Comparison of ENCODE assay signal across 27 cellular contexts in the genomic region with DNA sequence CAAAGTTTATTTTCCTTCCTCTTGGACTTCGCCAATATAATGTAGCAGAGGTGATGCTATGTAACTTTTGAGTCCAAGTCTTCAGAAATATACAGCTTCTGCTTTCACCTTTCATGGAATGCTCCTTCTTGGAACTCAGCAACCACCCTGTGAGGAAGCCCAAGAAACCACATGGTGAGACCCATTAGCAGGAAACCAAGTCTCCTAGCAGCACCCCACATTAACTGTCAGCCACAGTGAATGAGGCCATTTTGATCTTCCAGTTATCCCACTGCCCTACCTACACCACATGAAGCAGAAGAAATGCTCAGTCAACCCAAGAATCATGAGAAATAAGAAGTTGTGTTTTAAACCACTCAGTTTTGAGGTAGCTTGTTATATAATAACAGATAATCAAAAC. TPM values are rescaled to one million over a fixed set of nuclear protein-coding genes. Genes with fewer than 3 reads are reported as not detected.
DNase-seq lines count a peak whose midpoint lies in the region; ATAC-seq, FAIRE-seq and TF ChIP-seq lines count a peak whose summit lies in the region.
"Had no signal": no experiment of that assay in that cellular context is flagged by ENCODE, and none has a peak within 500 bp of the region (broad histone marks: within the 10 kb centered on the region; RNA-seq: fewer than 3 reads in every experiment).

No MANE protein-coding gene starts in this region.

- no peak overlapping the region for H2BK5ac ChIP-seq in trophoblast cell (ENCODE audit: low read depth, low read length, poor library complexity)

- TF ChIP-seq POLR2A in esophagus muscularis mucosa (IDR thresholded peaks at IDR 0.05; ENCODE audit: low read depth): no peak

- no peak overlapping the region for H4K12ac ChIP-seq in trophoblast cell (ENCODE audit: low read depth, low read length)

- H3K4me3 ChIP-seq in esophagus muscularis mucosa (no peak overlapping the region), trophoblast cell (ENCODE audit: low read depth, low read length) (no peak overlapping the region), pancreas (no peak overlapping the region)
- H3K4me3 ChIP-seq: BLaER1, GM12878 had no signal

- H3K36me3 ChIP-seq in esophagus muscularis mucosa (no peaks in the 10 kb centered on the region), trophoblast cell (ENCODE audit: control insufficient read depth in 1 of 2, insufficient read depth in 2 of 2, low read length in 2 of 2) (no peaks in the 10 kb centered on the region), pancreas (no peaks in the 10 kb centered on the region)
- H3K36me3 ChIP-seq: BE2C, BLaER1 had no signal

- FAIRE-seq in pancreas (lab: Jason Lieb, UNC): no peak
- FAIRE-seq: A204.1, G401.6, GM12878, GM12892, GM19239 had no signal

- H2AK5ac ChIP-seq in trophoblast cell (ENCODE audit: low read length): no peak overlapping the region

- no peak for ATAC-seq in HG03280 (IDR thresholded peaks at IDR 0.05; ENCODE audit: unreplicated experiment)
- ATAC-seq in HG03521 (IDR thresholded peaks at IDR 0.05; ENCODE audit: unreplicated experiment): no peak
- no peak for ATAC-seq in pancreas
- ATAC-seq: GM12878 had no signal

- peaks cover 18% of the 10 kb centered on the region for H3K79me1 ChIP-seq in trophoblast cell (ENCODE audit: low read length)

- H3K14ac ChIP-seq in trophoblast cell (ENCODE audit: low read length): no peak overlapping the region

- H4K91ac ChIP-seq in trophoblast cell (ENCODE audit: low read depth, low read length): peak overlapping the region; percentile 35

- no peak overlapping the region for H3K23ac ChIP-seq in trophoblast cell (ENCODE audit: low read length)

- H3K27me3 ChIP-seq in esophagus muscularis mucosa (peaks cover 0 to 1% (median 0%) of the 10 kb centered on the region in 4 donors), trophoblast cell (ENCODE audit: insufficient read depth, low read length) (no peaks in the 10 kb centered on the region), pancreas (no peaks in the 10 kb centered on the region)
- H3K27me3 ChIP-seq: BE2C, BLaER1 had no signal

- no peak overlapping the region for H2AFZ ChIP-seq in trophoblast cell (ENCODE audit: insufficient read depth, low read length, poor library complexity)

- WGBS in esophagus muscularis mucosa: 86% methylated on average over 1 of the region's 1 CpG
- no CpG with 5 or more reads among the region's 1 CpG for WGBS in trophoblast cell (ENCODE audit: extremely low coverage, insufficient coverage, insufficient read length)
- WGBS in pancreas, 2 donors: 89 to 96% methylated on average over 1 of the region's 1 CpG

- TF ChIP-seq CTCF in esophagus muscularis mucosa (IDR thresholded peaks at IDR 0.05): no peak
- no peak for TF ChIP-seq CTCF in pancreas (IDR thresholded peaks at IDR 0.05)

- no peak for TF ChIP-seq EP300 in esophagus muscularis mucosa (IDR thresholded peaks at IDR 0.05)

- H4K8ac ChIP-seq in trophoblast cell (ENCODE audit: low read depth, low read length): no peak overlapping the region

- H3K4ac ChIP-seq in trophoblast cell (ENCODE audit: low read depth, low read length): no peak overlapping the region

- no peaks in the 10 kb centered on the region for H3K9me3 ChIP-seq in esophagus muscularis mucosa
- H3K9me3 ChIP-seq in trophoblast cell (ENCODE audit: insufficient read depth, low read depth, low read length): no peaks in the 10 kb centered on the region
- no peaks in the 10 kb centered on the region for H3K9me3 ChIP-seq in pancreas
- H3K9me3 ChIP-seq: BE2C, BLaER1 had no signal

- H3K79me2 ChIP-seq in trophoblast cell (ENCODE audit: control insufficient read depth, insufficient read depth, low read length, poor library complexity): no peaks in the 10 kb centered on the region

- no peak overlapping the region for H3K4me2 ChIP-seq in trophoblast cell (ENCODE audit: low read length)
- H3K4me2 ChIP-seq: BLaER1 had no signal

- H3K27ac ChIP-seq in esophagus muscularis mucosa (replicated peaks in 1 of 4): no peak overlapping the region
- no peak overlapping the region for H3K27ac ChIP-seq in trophoblast cell (ENCODE audit: low read depth, low read length)
- H3K27ac ChIP-seq in pancreas: no peak overlapping the region
- H3K27ac ChIP-seq: BLaER1 had no signal

- intact Hi-C loops in esophagus muscularis mucosa (cut with DNase I) (no loop called here), pancreas (cut with DNase I) (no loop called here)

- no peaks in the 10 kb centered on the region for H3K4me1 ChIP-seq in esophagus muscularis mucosa
- H3K4me1 ChIP-seq in trophoblast cell (ENCODE audit: control insufficient read depth in 1 of 2, insufficient read depth in 2 of 2, low read length in 2 of 2): peaks cover 0 to 14% of the 10 kb centered on the region in 2 experiments
- peaks cover 0 to 6% (median 0%) of the 10 kb centered on the region in 3 donors for H3K4me1 ChIP-seq in pancreas
- H3K4me1 ChIP-seq: BE2C, BLaER1 had no signal

- no peak overlapping the region for H2BK12ac ChIP-seq in trophoblast cell (ENCODE audit: low read length)

- no peak overlapping the region for H2BK120ac ChIP-seq in trophoblast cell (ENCODE audit: insufficient read depth, low read length, poor library complexity)

- H3K18ac ChIP-seq in trophoblast cell (ENCODE audit: low read length): no peak overlapping the region

- DNase-seq in GF-D8 (lab: John Stamatoyannopoulos, UW) (peak; percentile 18), OCI-M1 (lab: John Stamatoyannopoulos, UW) (peak; percentile 71), esophagus muscularis mucosa (ENCODE audit: extremely low spot score) (peak; percentile 78), trophoblast cell (no peak), NCI-H2196 (lab: John Stamatoyannopoulos, UW; ENCODE audit: unreplicated experiment) (no peak), pancreas (no peak)
- DNase-seq: 8988T; ACHN; BE2C; C1 segment of cervical spinal cord; CD4-positive, alpha-beta memory T cell; CD4-positive, CD25-positive, alpha-beta regulatory T cell; CD8-positive, alpha-beta memory T cell; COR-L47; DMS 273 treated with DMSO at 0.1 percent for 48 hours; DMS153; DMS53; DMS79 had no signal

- no peak overlapping the region for H3K9ac ChIP-seq in trophoblast cell (ENCODE audit: low read length)
- H3K9ac ChIP-seq: BLaER1 had no signal

RNA-seq across cellular contexts. Expression of gene PAPPA2, which starts 58.2 kb away (rescaled TPM):
- 1 to 10 TPM in 1 of 4 donors, under 1 TPM in 3; under 0.01 to 3.1 (median 0.45) TPM for total RNA-seq in esophagus muscularis mucosa
- 20.0 and 27.5 TPM in 2 replicates for polyA plus RNA-seq in trophoblast cell (2013)
- total RNA-seq in pancreas: 1 to 10 TPM in 5 of 6 donors, under 1 TPM in 1; 0.51 to 6.9 (median 2.0) TPM
- 1 to 10 TPM in 1 of 2 donors, under 1 TPM in 1; 0.87 to 3.1 TPM for polyA plus RNA-seq in pancreas
- total RNA-seq: CD4-positive, alpha-beta memory T cell; GM12878 had no signal
- polyA plus RNA-seq: CD14-positive monocyte; CD4-positive, alpha-beta memory T cell; CD8-positive, alpha-beta memory T cell had no signal

Comparison
In these comparisons a context has a peak if more than half of its experiments do, and no peak if none do; other contexts are left out.
1. DNase-seq: peak in GF-D8 (single experiment), OCI-M1 (single experiment) and esophagus muscularis mucosa (single experiment); none in trophoblast cell (0 of 2), NCI-H2196 (single experiment) and pancreas (0 of 6).